ENCODE assay signal across 1 cellular context in genomic region chr19:58056261-58056660, GRCh38.
TF ChIP-seq lines count a peak whose summit lies in the region.

No MANE protein-coding gene starts in this region.

TF ChIP-seq in GM23338, 12 proteins besides CTCF, POLR2A, EP300 and RAD21 (continued from another document):
- TF ChIP-seq, protein P1, sequence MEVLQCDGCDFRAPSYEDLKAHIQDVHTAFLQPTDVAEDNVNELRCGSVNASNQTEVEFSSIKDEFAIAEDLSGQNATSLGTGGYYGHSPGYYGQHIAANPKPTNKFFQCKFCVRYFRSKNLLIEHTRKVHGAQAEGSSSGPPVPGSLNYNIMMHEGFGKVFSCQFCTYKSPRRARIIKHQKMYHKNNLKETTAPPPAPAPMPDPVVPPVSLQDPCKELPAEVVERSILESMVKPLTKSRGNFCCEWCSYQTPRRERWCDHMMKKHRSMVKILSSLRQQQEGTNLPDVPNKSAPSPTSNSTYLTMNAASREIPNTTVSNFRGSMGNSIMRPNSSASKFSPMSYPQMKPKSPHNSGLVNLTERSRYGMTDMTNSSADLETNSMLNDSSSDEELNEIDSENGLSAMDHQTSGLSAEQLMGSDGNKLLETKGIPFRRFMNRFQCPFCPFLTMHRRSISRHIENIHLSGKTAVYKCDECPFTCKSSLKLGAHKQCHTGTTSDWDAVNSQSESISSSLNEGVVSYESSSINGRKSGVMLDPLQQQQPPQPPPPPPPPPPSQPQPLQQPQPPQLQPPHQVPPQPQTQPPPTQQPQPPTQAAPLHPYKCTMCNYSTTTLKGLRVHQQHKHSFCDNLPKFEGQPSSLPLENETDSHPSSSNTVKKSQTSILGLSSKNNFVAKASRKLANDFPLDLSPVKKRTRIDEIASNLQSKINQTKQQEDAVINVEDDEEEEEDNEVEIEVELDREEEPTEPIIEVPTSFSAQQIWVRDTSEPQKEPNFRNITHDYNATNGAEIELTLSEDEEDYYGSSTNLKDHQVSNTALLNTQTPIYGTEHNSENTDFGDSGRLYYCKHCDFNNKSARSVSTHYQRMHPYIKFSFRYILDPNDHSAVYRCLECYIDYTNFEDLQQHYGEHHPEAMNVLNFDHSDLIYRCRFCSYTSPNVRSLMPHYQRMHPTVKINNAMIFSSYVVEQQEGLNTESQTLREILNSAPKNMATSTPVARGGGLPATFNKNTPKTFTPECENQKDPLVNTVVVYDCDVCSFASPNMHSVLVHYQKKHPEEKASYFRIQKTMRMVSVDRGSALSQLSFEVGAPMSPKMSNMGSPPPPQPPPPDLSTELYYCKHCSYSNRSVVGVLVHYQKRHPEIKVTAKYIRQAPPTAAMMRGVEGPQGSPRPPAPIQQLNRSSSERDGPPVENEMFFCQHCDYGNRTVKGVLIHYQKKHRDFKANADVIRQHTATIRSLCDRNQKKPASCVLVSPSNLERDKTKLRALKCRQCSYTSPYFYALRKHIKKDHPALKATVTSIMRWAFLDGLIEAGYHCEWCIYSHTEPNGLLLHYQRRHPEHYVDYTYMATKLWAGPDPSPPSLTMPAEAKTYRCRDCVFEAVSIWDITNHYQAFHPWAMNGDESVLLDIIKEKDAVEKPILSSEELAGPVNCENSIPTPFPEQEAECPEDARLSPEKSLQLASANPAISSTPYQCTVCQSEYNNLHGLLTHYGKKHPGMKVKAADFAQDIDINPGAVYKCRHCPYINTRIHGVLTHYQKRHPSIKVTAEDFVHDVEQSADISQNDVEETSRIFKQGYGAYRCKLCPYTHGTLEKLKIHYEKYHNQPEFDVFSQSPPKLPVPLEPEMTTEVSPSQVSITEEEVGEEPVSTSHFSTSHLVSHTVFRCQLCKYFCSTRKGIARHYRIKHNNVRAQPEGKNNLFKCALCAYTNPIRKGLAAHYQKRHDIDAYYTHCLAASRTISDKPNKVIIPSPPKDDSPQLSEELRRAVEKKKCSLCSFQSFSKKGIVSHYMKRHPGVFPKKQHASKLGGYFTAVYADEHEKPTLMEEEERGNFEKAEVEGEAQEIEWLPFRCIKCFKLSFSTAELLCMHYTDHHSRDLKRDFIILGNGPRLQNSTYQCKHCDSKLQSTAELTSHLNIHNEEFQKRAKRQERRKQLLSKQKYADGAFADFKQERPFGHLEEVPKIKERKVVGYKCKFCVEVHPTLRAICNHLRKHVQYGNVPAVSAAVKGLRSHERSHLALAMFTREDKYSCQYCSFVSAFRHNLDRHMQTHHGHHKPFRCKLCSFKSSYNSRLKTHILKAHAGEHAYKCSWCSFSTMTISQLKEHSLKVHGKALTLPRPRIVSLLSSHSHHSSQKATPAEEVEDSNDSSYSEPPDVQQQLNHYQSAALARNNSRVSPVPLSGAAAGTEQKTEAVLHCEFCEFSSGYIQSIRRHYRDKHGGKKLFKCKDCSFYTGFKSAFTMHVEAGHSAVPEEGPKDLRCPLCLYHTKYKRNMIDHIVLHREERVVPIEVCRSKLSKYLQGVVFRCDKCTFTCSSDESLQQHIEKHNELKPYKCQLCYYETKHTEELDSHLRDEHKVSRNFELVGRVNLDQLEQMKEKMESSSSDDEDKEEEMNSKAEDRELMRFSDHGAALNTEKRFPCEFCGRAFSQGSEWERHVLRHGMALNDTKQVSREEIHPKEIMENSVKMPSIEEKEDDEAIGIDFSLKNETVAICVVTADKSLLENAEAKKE (CRISPR knock-in tag; IDR thresholded peaks at IDR 0.05): no peak
- TF ChIP-seq POLR2AphosphoS5 (IDR thresholded peaks at IDR 0.05; ENCODE audit: low read depth): no peak
- no peak for TF ChIP-seq EZH2phosphoT487 (IDR thresholded peaks at IDR 0.05; ENCODE audit: unreplicated experiment)
- TF ChIP-seq JUNB (IDR thresholded peaks at IDR 0.05; ENCODE audit: unreplicated experiment): no peak
- no peak for TF ChIP-seq EZH2 (IDR thresholded peaks at IDR 0.05; ENCODE audit: low read depth, unreplicated experiment)
